ENCODE assay signal across 23 cellular contexts in genomic region chr2:237497009-237497819, GRCh38. TPM values are rescaled to one million over a fixed set of nuclear protein-coding genes. Genes with fewer than 3 reads are reported as not detected.
DNase-seq lines count a peak whose midpoint lies in the region; ATAC-seq, FAIRE-seq and TF ChIP-seq lines count a peak whose summit lies in the region.
"Had no signal": no experiment of that assay in that cellular context is flagged by ENCODE, and none has a peak within 500 bp of the region (broad histone marks: within the 10 kb centered on the region; RNA-seq: fewer than 3 reads in every experiment).

No MANE protein-coding gene starts in this region.

- no peak overlapping the region for H3K9ac ChIP-seq in H9 (ENCODE audit: extremely low read depth, insufficient read length, low read length)
- H3K9ac ChIP-seq in endodermal cell (ENCODE audit: extremely low read depth, low read length, poor library complexity, severe bottlenecking): no peak overlapping the region

- H3K23me2 ChIP-seq in H9 (ENCODE audit: insufficient read length, low read depth, low read length, poor library complexity, severe bottlenecking): no peaks in the 10 kb centered on the region

- H3K79me1 ChIP-seq in H9 (ENCODE audit: insufficient read depth, low read depth, low read length, poor library complexity, severe bottlenecking): no peaks in the 10 kb centered on the region

- FAIRE-seq in A549 (lab: Jason Lieb, UNC): no peak
- FAIRE-seq: colon had no signal

- POLR2A ChIA-PET in A549 (lab: Yijun Ruan, JAX): interaction anchor here (0.9 to 1.5 kb wide), 2 partner anchors 10 to 11 kb away, joined by 3 to 6 read pairs; partner anchors contain the start of gene MLPH

- H3K36me3 Mint-ChIP-seq in H9 (ENCODE audit: insufficient read depth in 1 of 3, low read depth in 3 of 3): peaks cover 6 to 20% (median 10%) of the 10 kb centered on the region in 3 experiments; a peak in 4 of 7 replicates
- no peaks in the 10 kb centered on the region for H3K36me3 Mint-ChIP-seq in endodermal cell (ENCODE audit: low read depth)
- no peaks in the 10 kb centered on the region for H3K36me3 Mint-ChIP-seq in activated naive CD4-positive, alpha-beta T cell treated with anti-CD3 and anti-CD28 coated beads, Interleukin-2, amount 10 ng/mL, durations not matched to agents 7 days and 5 days
- H3K36me3 Mint-ChIP-seq: activated naive CD8-positive, alpha-beta T cell treated with anti-CD3 and anti-CD28 coated beads for 36 hours; CD8-positive, alpha-beta memory T cell; immature natural killer cell had no signal

- H3T11ph ChIP-seq in H9 (ENCODE audit: low read length): no peak overlapping the region

- H4K20me1 ChIP-seq in H9 (ENCODE audit: control insufficient read depth, insufficient read depth, insufficient read length): no peaks in the 10 kb centered on the region
- H4K20me1 ChIP-seq in osteoblast (ENCODE audit: insufficient read depth, low read length): no peaks in the 10 kb centered on the region

- no peak overlapping the region for H3K18ac ChIP-seq in H9 (ENCODE audit: insufficient read length, low read depth, low read length)

- CTCF ChIA-PET in A549 (lab: Yijun Ruan, JAX): interaction anchor here (2.4 to 6.5 kb wide), 3 partner anchors 8 to 26 kb away, joined by 10 to 46 read pairs (median 16); partner anchors contain the start of gene MLPH
- CTCF ChIA-PET in activated naive CD4-positive, alpha-beta T cell treated with anti-CD3 and anti-CD28 coated beads, Interleukin-2, amount 10 ng/mL, durations not matched to agents 7 days and 5 days (lab: Charles Lee): interaction anchor here (1.0 kb wide), 1 partner anchor 75 kb away, joined by 3 read pairs; no protein-coding TSS in a partner anchor

- H4K5ac ChIP-seq in H9 (ENCODE audit: insufficient read length, low read depth, low read length): no peak overlapping the region

- H2BK20ac ChIP-seq in H9 (ENCODE audit: low read depth, low read length, poor library complexity, severe bottlenecking): no peak overlapping the region

- H3K27ac ChIP-seq in A549: peak overlapping the region; percentile 97 to 98
- no peak overlapping the region for H3K27ac ChIP-seq in H9 (ENCODE audit: insufficient read length, low read depth, low read length)
- no peak overlapping the region for H3K27ac ChIP-seq in endodermal cell (ENCODE audit: low read depth, low read length)
- H3K27ac ChIP-seq in osteoblast (ENCODE audit: low read depth, low read length): peak overlapping the region; percentile 97

- TF ChIP-seq POLR2A in A549 (IDR thresholded peaks at IDR 0.05; ENCODE audit: low read length): no peak

- no peak for TF ChIP-seq EP300 in A549 (IDR thresholded peaks at IDR 0.05)

- H2AFZ ChIP-seq in H9 (ENCODE audit: low read length) (no peak overlapping the region), osteoblast (ENCODE audit: low read length) (peak overlapping the region; percentile 19)

- H3K4me1 ChIP-seq in A549 (peaks cover 98% of the 10 kb centered on the region), H9 (ENCODE audit: insufficient read depth, low read length) (peaks cover 4% of the 10 kb centered on the region; the same call in 1 of the 2 replicates), endodermal cell (ENCODE audit: control insufficient read depth, insufficient read depth, low read length) (peaks cover 1% of the 10 kb centered on the region), osteoblast (ENCODE audit: insufficient read depth, low read length) (peaks cover 36% of the 10 kb centered on the region)

- H3K36me3 ChIP-seq in endodermal cell (ENCODE audit: control insufficient read depth, insufficient read depth, low read length) (no peaks in the 10 kb centered on the region), osteoblast (ENCODE audit: insufficient read depth, low read length) (peaks cover 68% of the 10 kb centered on the region)

- H4K8ac ChIP-seq in H9 (replicated peaks; ENCODE audit: insufficient read length, low read depth, low read length): no peak overlapping the region

- no peak for TF ChIP-seq RAD21 in A549 (conservative IDR thresholded peaks at IDR 0.05 in 1 of 2, IDR thresholded peaks at IDR 0.05 in 1 of 2)

- no peak overlapping the region for H2BK5ac ChIP-seq in H9 (ENCODE audit: insufficient read length, low read length)

- ATAC-seq in A549: no peak
- no peak for ATAC-seq in GM18519 (IDR thresholded peaks at IDR 0.05; ENCODE audit: low FRiP score, unreplicated experiment)
- ATAC-seq: activated T-helper 17 cell treated with anti-CD3 and anti-CD28 coated beads, Interleukin-2, amount 50 U/mL, for 72 hours; body of pancreas; HCT116 had no signal

- no peak overlapping the region for H2AK5ac ChIP-seq in H9 (ENCODE audit: insufficient read length, low read length)

- H3K4me2 ChIP-seq in A549: peak overlapping the region; percentile 40; the same call in 2 of the 3 replicates
- no peak overlapping the region for H3K4me2 ChIP-seq in H9 (ENCODE audit: insufficient read depth, insufficient read length, low read length)
- H3K4me2 ChIP-seq in osteoblast (ENCODE audit: insufficient read depth, low read length): peak overlapping the region; percentile 44

- H3K27me3 ChIP-seq in H9 (ENCODE audit: insufficient read depth, low read length) (no peaks in the 10 kb centered on the region), endodermal cell (ENCODE audit: control insufficient read depth, insufficient read depth, low read length, poor library complexity, severe bottlenecking) (no peaks in the 10 kb centered on the region), osteoblast (ENCODE audit: insufficient read depth, low read length) (no peaks in the 10 kb centered on the region)
- H3K27me3 ChIP-seq: body of pancreas had no signal

- no peak overlapping the region for H3K23ac ChIP-seq in H9 (ENCODE audit: insufficient read length, low read depth, low read length)

- H3K27me3 Mint-ChIP-seq in H9 (ENCODE audit: low read depth) (peaks cover 15% of the 10 kb centered on the region), endodermal cell (ENCODE audit: insufficient read depth) (peaks cover 24% of the 10 kb centered on the region)
- H3K27me3 Mint-ChIP-seq in activated naive CD4-positive, alpha-beta T cell treated with anti-CD3 and anti-CD28 coated beads, Interleukin-2, amount 10 ng/mL, durations not matched to agents 7 days and 5 days: peaks cover 59% of the 10 kb centered on the region

- no peak overlapping the region for H3K14ac ChIP-seq in H9 (ENCODE audit: insufficient read depth, low read length)

- no peak overlapping the region for H2BK12ac ChIP-seq in H9 (ENCODE audit: insufficient read length, low read depth, low read length)

- H3K4me3 ChIP-seq in A549 (no peak overlapping the region), endodermal cell (ENCODE audit: low read length) (no peak overlapping the region), osteoblast (ENCODE audit: insufficient read depth, low read length) (peak overlapping the region; percentile 23)
- H3K4me3 ChIP-seq: body of pancreas had no signal

- no peak for TF ChIP-seq CTCF in A549 (IDR thresholded peaks at IDR 0.05)
- no peak for TF ChIP-seq CTCF in H9 (conservative IDR thresholded peaks at IDR 0.05)
- no peak for TF ChIP-seq CTCF in endodermal cell (conservative IDR thresholded peaks at IDR 0.05)
- no peak for TF ChIP-seq CTCF in osteoblast (IDR thresholded peaks at IDR 0.05; ENCODE audit: extremely low read depth, low read depth, low read length)

- no peak overlapping the region for H3K27ac Mint-ChIP-seq in H9
- H3K27ac Mint-ChIP-seq in endodermal cell: no peak overlapping the region
- H3K27ac Mint-ChIP-seq in activated naive CD4-positive, alpha-beta T cell treated with anti-CD3 and anti-CD28 coated beads, Interleukin-2, amount 10 ng/mL, durations not matched to agents 7 days and 5 days: no peak overlapping the region
- H3K27ac Mint-ChIP-seq: activated CD4-positive, alpha-beta T cell treated with anti-CD3 and anti-CD28 coated beads, Interleukin-2, amount 10 ng/mL, durations not matched to agents 24 days and 14 days; activated naive CD8-positive, alpha-beta T cell treated with anti-CD3 and anti-CD28 coated beads for 36 hours; activated T-helper 17 cell treated with anti-CD3 and anti-CD28 coated beads, Interleukin-2, amount 50 U/mL, for 72 hours; CD8-positive, alpha-beta memory T cell; immature natural killer cell had no signal

- H3K9me3 ChIP-seq in A549 (peaks cover 6% of the 10 kb centered on the region), H9 (ENCODE audit: control insufficient read depth, low read depth, low read length) (peaks cover under 1% of the 10 kb centered on the region), endodermal cell (ENCODE audit: control insufficient read depth, low read length) (no peaks in the 10 kb centered on the region), osteoblast (ENCODE audit: low read depth, low read length) (no peaks in the 10 kb centered on the region)
- H3K9me3 ChIP-seq: body of pancreas had no signal

- H3K4me3 Mint-ChIP-seq in H9 (no peak overlapping the region), endodermal cell (no peak overlapping the region)
- H3K4me3 Mint-ChIP-seq in activated naive CD4-positive, alpha-beta T cell treated with anti-CD3 and anti-CD28 coated beads, Interleukin-2, amount 10 ng/mL, durations not matched to agents 7 days and 5 days: no peak overlapping the region
- H3K4me3 Mint-ChIP-seq: activated CD4-positive, alpha-beta T cell treated with anti-CD3 and anti-CD28 coated beads, Interleukin-2, amount 10 ng/mL, durations not matched to agents 24 days and 14 days; activated naive CD8-positive, alpha-beta T cell treated with anti-CD3 and anti-CD28 coated beads for 36 hours; activated T-helper 17 cell treated with anti-CD3 and anti-CD28 coated beads, Interleukin-2, amount 50 U/mL, for 72 hours; CD8-positive, alpha-beta memory T cell; immature natural killer cell had no signal

- no peak overlapping the region for H4K91ac ChIP-seq in H9 (ENCODE audit: insufficient read length, low read depth, low read length)

- H3K4me1 Mint-ChIP-seq in H9 (peaks cover 19 to 20% of the 10 kb centered on the region in 2 experiments), endodermal cell (peaks cover 16% of the 10 kb centered on the region)
- H3K4me1 Mint-ChIP-seq in activated naive CD4-positive, alpha-beta T cell treated with anti-CD3 and anti-CD28 coated beads, Interleukin-2, amount 10 ng/mL, durations not matched to agents 7 days and 5 days: peaks cover 3% of the 10 kb centered on the region
- H3K4me1 Mint-ChIP-seq: activated T-helper 17 cell treated with anti-CD3 and anti-CD28 coated beads, Interleukin-2, amount 50 U/mL, for 72 hours; CD8-positive, alpha-beta memory T cell; immature natural killer cell had no signal

- H3K56ac ChIP-seq in H9 (ENCODE audit: insufficient read length, low read depth, low read length): no peak overlapping the region

- no peak overlapping the region for H3K4ac ChIP-seq in H9 (ENCODE audit: low read depth, low read length)

- H2BK120ac ChIP-seq in H9 (ENCODE audit: low read depth, low read length, poor library complexity, severe bottlenecking): no peak overlapping the region

- peaks cover 4 to 7% of the 10 kb centered on the region in 2 experiments; a peak in 4 of 5 replicates for H3K9me3 Mint-ChIP-seq in H9
- peaks cover 5% of the 10 kb centered on the region for H3K9me3 Mint-ChIP-seq in endodermal cell
- H3K9me3 Mint-ChIP-seq in activated naive CD4-positive, alpha-beta T cell treated with anti-CD3 and anti-CD28 coated beads, Interleukin-2, amount 10 ng/mL, durations not matched to agents 7 days and 5 days: peaks cover 8% of the 10 kb centered on the region

- no peak for DNase-seq in A549 (ENCODE audit: low read depth in 1 of 2, low spot score in 1 of 2)
- DNase-seq in H9: peak; percentile 55
- DNase-seq in endodermal cell: peak; percentile 75
- DNase-seq in osteoblast (ENCODE audit: insufficient read length, low spot score, missing footprints): no peak
- no peak for DNase-seq in activated naive CD4-positive, alpha-beta T cell treated with anti-CD3 and anti-CD28 coated beads, Interleukin-2, amount 10 ng/mL, durations not matched to agents 7 days and 5 days
- no peak for DNase-seq in UCSD-AML1 (lab: John Stamatoyannopoulos, UW; ENCODE audit: unreplicated experiment)
- no peak for DNase-seq in ureter (ENCODE audit: low spot score)
- DNase-seq: activated CD4-positive, alpha-beta T cell treated with anti-CD3 and anti-CD28 coated beads, Interleukin-2, amount 10 ng/mL, durations not matched to agents 24 days and 14 days; activated naive CD8-positive, alpha-beta T cell treated with anti-CD3 and anti-CD28 coated beads for 36 hours; CD8-positive, alpha-beta memory T cell; DMS79; head of caudate nucleus; immature natural killer cell; NCI-H1105; NCI-H748 treated with DMSO at 0.1 percent for 48 hours; retina; stimulated activated CD8-positive, alpha-beta memory T cell treated with anti-CD3 and anti-CD28 coated beads, Interleukin-4, amount 100 ng/mL, for 48 hours; T-helper 1 cell had no signal

- H3K79me2 ChIP-seq in H9 (ENCODE audit: insufficient read depth, low read length) (no peaks in the 10 kb centered on the region), osteoblast (ENCODE audit: insufficient read depth, low read length) (peaks cover 75% of the 10 kb centered on the region)

- WGBS in A549 (ENCODE audit: missing lambda C conversion rate): 87% methylated on average over 22 of the region's 22 CpGs
- WGBS in H9 (ENCODE audit: extremely low coverage, insufficient read length, low lambda C conversion rate): no CpG with 5 or more reads among the region's 22 CpGs
- WGBS in endodermal cell (ENCODE audit: insufficient coverage in 1 of 2, insufficient read length in 1 of 2), 2 experiments: 82 to 88% methylated on average over 18 to 22 of the region's 22 CpGs

- H2BK15ac ChIP-seq in H9 (ENCODE audit: low read depth, low read length): no peak overlapping the region

RNA-seq across cellular contexts. Expression of gene MLPH, which starts 10.2 kb away (rescaled TPM):
- 350 and 419 TPM in 2 replicates for polyA plus RNA-seq in A549 (2011; rRNA removed)
- 231 and 238 TPM in 2 replicates for polyA plus RNA-seq in A549 (2012; cell fraction: cytosol; rRNA removed)
- 1,019 and 1,045 TPM in 2 replicates for polyA plus RNA-seq in A549 (2012; cell fraction: nucleus; rRNA removed)
- polyA plus RNA-seq in A549 (2017; fragmentation: RNase III; extraction: RNeasy Plus Mini Kit Qiagen cat#74134 plus additional on column Dnase treatment): 184 to 219 TPM (median 218 TPM) in 3 replicates
- polyA minus RNA-seq in A549 (2011; rRNA and poly(A)+ RNA removed): 288 and 355 TPM in 2 replicates
- total RNA-seq in H9 (2021): 3.4 TPM in 2 replicates
- 1 to 10 TPM in 1 of 2 donors, under 1 TPM in 1; 0.75 to 1.0 TPM for total RNA-seq in endodermal cell
- polyA plus RNA-seq in endodermal cell (2013, experiment 1 of 2): 1.1 TPM
- polyA plus RNA-seq in endodermal cell (2013, experiment 2 of 2): 0.58 TPM
- total RNA-seq in osteoblast: 25.7 and 32.1 TPM in 2 replicates
- total RNA-seq in ureter: 236 TPM
- total RNA-seq: activated CD4-positive, alpha-beta T cell treated with anti-CD3 and anti-CD28 coated beads, Interleukin-2, amount 10 ng/mL, durations not matched to agents 24 days and 14 days; activated naive CD8-positive, alpha-beta T cell treated with anti-CD3 and anti-CD28 coated beads for 36 hours; activated T-helper 17 cell treated with anti-CD3 and anti-CD28 coated beads, Interleukin-2, amount 50 U/mL, for 72 hours; CD8-positive, alpha-beta memory T cell had no signal
- polyA plus RNA-seq: CD8-positive, alpha-beta memory T cell; immature natural killer cell had no signal

Comparison
In these comparisons a context has a peak if more than half of its experiments do, and no peak if none do; other contexts are left out.
1. DNase-seq: peak in H9 (single experiment) and endodermal cell (single experiment); none in A549 (0 of 2), osteoblast (single experiment), activated naive CD4-positive, alpha-beta T cell treated with anti-CD3 and anti-CD28 coated beads, Interleukin-2, amount 10 ng/mL, durations not matched to agents 7 days and 5 days (single experiment), UCSD-AML1 (single experiment) and ureter (single experiment).
2. H3K27ac ChIP-seq: peak in A549 (2 of 2) and osteoblast (single experiment); none in H9 (single experiment) and endodermal cell (single experiment).